ENCODE assay signal across 8 cellular contexts in genomic region chr5:110738503-110738811, GRCh38. TPM values are rescaled to one million over a fixed set of nuclear protein-coding genes. Genes with fewer than 3 reads are reported as not detected.
A peak's percentile ranks its signal among the peaks of the same experiment; 100 is the strongest.
DNase-seq lines count a peak whose midpoint lies in the region; ATAC-seq and TF ChIP-seq lines count a peak whose summit lies in the region.

No MANE protein-coding gene starts in this region.

- H3K27me3 ChIP-seq in GM06990 (replicated peaks; ENCODE audit: control insufficient read depth, insufficient read depth, low read length) = no peaks in the 10 kb centered on the region
- H3K27me3 ChIP-seq in layer of hippocampus (ENCODE audit: control insufficient read depth, insufficient read depth, low read length) = no peaks in the 10 kb centered on the region
- H3K27me3 ChIP-seq in testis = no peaks in the 10 kb centered on the region

- in situ Hi-C loops in astrocyte of the spinal cord (cut with HindIII; ENCODE audit: low sequenced_read_pairs) = no loop called here

- no peaks in the 10 kb centered on the region for H3K9me3 ChIP-seq in testis

- DNase-seq in GM06990 (ENCODE audit: extremely low read depth, insufficient read length) (no peak), astrocyte of the spinal cord (ENCODE audit: low read depth, low spot score) (no peak), testis (no peak), CD1c-positive myeloid dendritic cell (ENCODE audit: extremely low spot score) (no peak)
- no peak for DNase-seq in activated CD4-positive, alpha-beta T cell treated with anti-CD3 and anti-CD28 coated beads, Interleukin-2, amount 50 U/mL, for 4 hours

- H3K36me3 ChIP-seq in GM06990 (ENCODE audit: control insufficient read depth, insufficient read depth, low read length) = no peaks in the 10 kb centered on the region
- no peaks in the 10 kb centered on the region for H3K36me3 ChIP-seq in testis (ENCODE audit: low read depth, missing control alignments)

- WGBS in testis, 2 donors = 0% methylated on average over 14 of the region's 14 CpGs

- TF ChIP-seq CTCF in GM06990 (IDR thresholded peaks at IDR 0.05; ENCODE audit: insufficient read depth, low read length, poor library complexity, severe bottlenecking) (no peak), astrocyte of the spinal cord (IDR thresholded peaks at IDR 0.05; ENCODE audit: low read depth, low read length) (no peak), testis (IDR thresholded peaks at IDR 0.05) (no peak)

- H3K4me3 ChIP-seq in GM06990 (replicated peaks; ENCODE audit: low read depth, low read length) (peak overlapping the region; percentile 85), astrocyte of the spinal cord (ENCODE audit: low read depth, low read length) (peak overlapping the region; percentile 97), testis (peak overlapping the region; percentile 91 to 98)

- intact Hi-C loops in testis (cut with DNase I; ENCODE audit: low total_unique reads) = no loop called here

- H3K27ac ChIP-seq in layer of hippocampus (ENCODE audit: low read depth, low read length) = peak overlapping the region; percentile 58
- peak overlapping the region; percentile 62 to 73 for H3K27ac ChIP-seq in testis

- no peaks in the 10 kb centered on the region for H3K4me1 ChIP-seq in testis

- no peak for TF ChIP-seq POLR2A in testis (IDR thresholded peaks at IDR 0.05)

- ATAC-seq in GM21360 (IDR thresholded peaks at IDR 0.05; ENCODE audit: unreplicated experiment) (peak; percentile 56), HG03520 (IDR thresholded peaks at IDR 0.05; ENCODE audit: unreplicated experiment) (peak; percentile 75)

RNA-seq across cellular contexts. Expression of gene SLC25A46, which starts 0.3 kb away (rescaled TPM):
- 10 to 100 TPM; 42.3 to 42.9 TPM for total RNA-seq in testis
- polyA plus RNA-seq in testis (ENCODE audit: insufficient read depth, low read depth, low replicate concordance) = 38.4 TPM

RNA-seq across cellular contexts. Expression of gene TMEM232, which starts 12.0 kb away (rescaled TPM):
- total RNA-seq in testis = 10 to 100 TPM; 28.1 to 42.6 TPM
- 32.0 TPM for polyA plus RNA-seq in testis (ENCODE audit: insufficient read depth, low read depth, low replicate concordance)
